8 cellular contexts compared by ENCODE assay signal in the genomic region with DNA sequence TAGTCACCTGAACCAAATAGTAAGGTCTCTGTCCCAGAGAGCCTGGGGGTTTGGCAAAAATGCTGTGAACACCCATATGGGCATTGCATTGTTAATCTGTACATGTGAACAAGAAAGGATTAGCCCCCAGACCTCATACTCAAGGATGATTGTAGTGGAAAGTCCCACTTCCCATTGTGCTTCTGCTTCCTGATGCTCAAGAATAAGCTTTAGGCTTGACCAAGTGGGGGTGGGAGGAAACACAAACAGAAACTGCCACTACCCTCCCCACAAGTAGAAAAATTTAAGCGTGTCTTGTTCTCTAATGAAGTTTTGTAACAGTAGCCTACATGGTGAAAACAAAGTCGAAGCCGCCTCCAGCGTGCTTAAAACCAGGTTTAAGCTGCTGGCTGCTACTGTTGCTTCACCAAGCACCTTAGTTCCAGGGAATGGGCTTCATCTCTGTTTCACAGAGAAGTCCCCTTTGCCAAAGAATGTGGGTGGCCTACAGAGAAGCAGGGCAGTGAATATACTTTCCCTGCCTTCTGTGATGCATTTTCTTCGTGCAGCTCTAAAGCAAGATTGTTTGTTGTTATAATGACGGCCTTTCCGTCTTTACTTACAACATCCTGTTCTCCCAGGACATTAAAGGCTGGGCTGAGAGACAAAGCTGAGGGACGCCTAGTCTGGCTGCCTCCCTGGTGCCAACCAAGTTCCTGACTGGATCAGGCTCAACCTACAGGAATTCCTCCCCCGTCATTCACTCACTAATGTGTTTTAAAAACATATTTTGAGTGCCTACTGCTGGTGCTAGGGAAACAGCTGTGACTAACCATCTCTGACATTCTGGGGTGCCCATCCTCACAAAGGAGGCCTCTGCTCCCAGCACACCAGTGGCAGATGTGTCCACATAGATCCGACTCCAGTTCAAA. TPM values are rescaled to one million over a fixed set of nuclear protein-coding genes. Genes with fewer than 3 reads are reported as not detected.
A peak's percentile ranks its signal among the peaks of the same experiment; 100 is the strongest.
DNase-seq lines count a peak whose midpoint lies in the region; ATAC-seq and TF ChIP-seq lines count a peak whose summit lies in the region.
"Had no signal": no experiment of that assay in that cellular context is flagged by ENCODE, and none has a peak within 500 bp of the region (broad histone marks: within the 10 kb centered on the region; RNA-seq: fewer than 3 reads in every experiment).

No MANE protein-coding gene starts in this region.

- intact Hi-C loops in right cardiac atrium (cut with DNase I), result no loop called here

- peak overlapping the region; percentile 22 for H3K27ac ChIP-seq in angular gyrus (ENCODE audit: low read depth, low read length)
- H3K27ac ChIP-seq in right cardiac atrium (ENCODE audit: low read length), result peak overlapping the region; percentile 10

- no peak overlapping the region for H3K4me3 ChIP-seq in right cardiac atrium (ENCODE audit: low read length)
- H3K4me3 ChIP-seq: esophagus squamous epithelium had no signal

- no peak for TF ChIP-seq CTCF in omental fat pad (IDR thresholded peaks at IDR 0.05)

- H3K9me3 ChIP-seq in right cardiac atrium (ENCODE audit: control insufficient read depth, low read length), result no peaks in the 10 kb centered on the region
- H3K9me3 ChIP-seq: esophagus squamous epithelium had no signal

- H3K27me3 ChIP-seq in right cardiac atrium (ENCODE audit: control insufficient read depth, insufficient read depth), result no peaks in the 10 kb centered on the region

- peak; percentile 87 for DNase-seq in HT1080 (ENCODE audit: low read depth)
- DNase-seq in right cardiac atrium, result peak in 2 of 3 donors; percentile 19 to 46
- DNase-seq in superior temporal gyrus (ENCODE audit: extremely low spot score), result peak; percentile 38
- no peak for DNase-seq in activated CD8-positive, alpha-beta memory T cell treated with anti-CD3 and anti-CD28 coated beads, Interleukin-2, amount 50 U/mL, for 4 hours
- DNase-seq in omental fat pad (ENCODE audit: low spot score), result no peak
- DNase-seq: esophagus squamous epithelium had no signal

- ATAC-seq in right cardiac atrium (peak; percentile 74 to 91), HG02884 (IDR thresholded peaks at IDR 0.05; ENCODE audit: unreplicated experiment) (no peak), omental fat pad (ENCODE audit: low FRiP score) (no peak)

- H3K4me1 ChIP-seq in right cardiac atrium (ENCODE audit: control insufficient read depth, insufficient read depth, low read length), result no peaks in the 10 kb centered on the region

- 56% methylated on average over 10 of the region's 10 CpGs for WGBS in right cardiac atrium

RNA-seq across cellular contexts. Expression of a gene that starts 32.1 kb away (rescaled TPM):
- 13.2 and 24.5 TPM in 2 replicates for total RNA-seq in HT1080 (2014; rRNA removed; shearing (Covaris generic))
- 19.6 and 27.2 TPM in 2 replicates for polyA plus RNA-seq in HT1080 (2015; cell fraction: cytosol; rRNA removed)
- polyA plus RNA-seq in HT1080 (2015; cell fraction: nucleus; rRNA removed), result 14.6 and 15.2 TPM in 2 replicates
- total RNA-seq in right cardiac atrium, result 100 to 1,000 TPM; 119 to 176 (median 153) TPM
- polyA plus RNA-seq in right cardiac atrium, result 30.7 TPM
- total RNA-seq in omental fat pad, result 10 to 100 TPM; 41.2 to 61.9 (median 47.7) TPM

RNA-seq across cellular contexts. Expression of a gene that starts 51.5 kb away (rescaled TPM):
- total RNA-seq in HT1080 (2014; rRNA removed; shearing (Covaris generic)), result not detected in 2 replicates
- polyA plus RNA-seq in HT1080 (2015; cell fraction: cytosol; rRNA removed), result not detected in 2 replicates
- not detected in 2 replicates for polyA plus RNA-seq in HT1080 (2015; cell fraction: nucleus; rRNA removed)
- total RNA-seq in right cardiac atrium, result under 1 TPM in 3 of 4 donors, not detected in 1; 0.36 to 0.79 (median 0.49) TPM
- polyA plus RNA-seq in right cardiac atrium, result 2.2 TPM
- 1 to 10 TPM in 3 of 4 donors, not detected in 1; 1.5 to 3.3 (median 2.8) TPM for total RNA-seq in omental fat pad

RNA-seq across cellular contexts. Expression of a gene that starts 55.0 kb away (rescaled TPM):
- not detected in 2 replicates for total RNA-seq in HT1080 (2014; rRNA removed; shearing (Covaris generic))
- polyA plus RNA-seq in HT1080 (2015; cell fraction: cytosol; rRNA removed), result not detected in 2 replicates
- not detected in 2 replicates for polyA plus RNA-seq in HT1080 (2015; cell fraction: nucleus; rRNA removed)
- total RNA-seq in right cardiac atrium, result under 1 TPM in 1 of 4 donors, not detected in 3; 0.09 TPM
- not detected for polyA plus RNA-seq in right cardiac atrium
- total RNA-seq in omental fat pad, result not detected

Comparison
In these comparisons a context has a peak if more than half of its experiments do, and no peak if none do; other contexts are left out.
1. DNase-seq: peak in HT1080 (single experiment), right cardiac atrium (2 of 3) and superior temporal gyrus (single experiment); none in activated CD8-positive, alpha-beta memory T cell treated with anti-CD3 and anti-CD28 coated beads, Interleukin-2, amount 50 U/mL, for 4 hours (single experiment) and omental fat pad (single experiment).
2. ATAC-seq: peak in right cardiac atrium (2 of 2); none in HG02884 (single experiment) and omental fat pad (single experiment).